17 cellular contexts compared by ENCODE assay signal in genomic region chr1:3457910-3458621, GRCh38. TPM values are rescaled to one million over a fixed set of nuclear protein-coding genes. Genes with fewer than 3 reads are reported as not detected.
DNase-seq lines count a peak whose midpoint lies in the region; ATAC-seq and TF ChIP-seq lines count a peak whose summit lies in the region.
"Had no signal": no experiment of that assay in that cellular context is flagged by ENCODE, and none has a peak within 500 bp of the region (broad histone marks: within the 10 kb centered on the region; RNA-seq: fewer than 3 reads in every experiment).

No MANE protein-coding gene starts in this region.

- H3K36me3 ChIP-seq in mesodermal cell (ENCODE audit: control insufficient read depth, insufficient read depth, low read length) = no peaks in the 10 kb centered on the region
- peaks cover 0 to under 1% (median 0%) of the 10 kb centered on the region in 4 donors for H3K36me3 ChIP-seq in stomach

- H3K4me1 ChIP-seq in mesodermal cell (ENCODE audit: control insufficient read depth, insufficient read depth, low read length, poor library complexity, severe bottlenecking) (peaks cover 37% of the 10 kb centered on the region), stomach (peaks cover 62 to 88% (median 81%) of the 10 kb centered on the region in 4 donors)

- H3K27me3 ChIP-seq in stomach = peaks cover 4 to 38% (median 19%) of the 10 kb centered on the region in 3 donors

- no peaks in the 10 kb centered on the region for H3K9me3 Mint-ChIP-seq in natural killer cell
- H3K9me3 Mint-ChIP-seq: activated CD4-positive, alpha-beta T cell treated with anti-CD3 and anti-CD28 coated beads, Interleukin-2, amount 10 ng/mL, durations not matched to agents 24 days and 14 days had no signal

- no peak for TF ChIP-seq CTCF in stomach (IDR thresholded peaks at IDR 0.05)
- TF ChIP-seq CTCF in natural killer cell (IDR thresholded peaks at IDR 0.05) = no peak

- no peak overlapping the region for H3K27ac Mint-ChIP-seq in natural killer cell
- H3K27ac Mint-ChIP-seq: activated CD4-positive, alpha-beta T cell treated with anti-CD3 and anti-CD28 coated beads, Interleukin-2, amount 10 ng/mL, durations not matched to agents 24 days and 14 days; progenitor cell of endocrine pancreas had no signal

- no peak for TF ChIP-seq POLR2A in stomach (IDR thresholded peaks at IDR 0.05)

- H3K27ac ChIP-seq in mesodermal cell (ENCODE audit: low read depth, low read length, severe bottlenecking) = peak overlapping the region; percentile 53
- peak overlapping the region; percentile 75 to 93 (median 92) for H3K27ac ChIP-seq in stomach

- H3K4me3 ChIP-seq in mesodermal cell (ENCODE audit: extremely low read depth, insufficient read depth, low read length, poor library complexity, severe bottlenecking) (no peak overlapping the region), stomach (no peak overlapping the region)

- H3K36me3 Mint-ChIP-seq in natural killer cell = no peaks in the 10 kb centered on the region

- intact Hi-C loops in stomach (cut with DNase I; ENCODE audit: low total_unique reads) (no loop called here), natural killer cell (cut with micrococcal nuclease) (no loop called here)

- ATAC-seq in HG03342 (IDR thresholded peaks at IDR 0.05; ENCODE audit: unreplicated experiment) = no peak
- no peak for ATAC-seq in natural killer cell
- ATAC-seq in HG02938 (IDR thresholded peaks at IDR 0.05; ENCODE audit: unreplicated experiment) = no peak

- no peaks in the 10 kb centered on the region for H3K4me1 Mint-ChIP-seq in natural killer cell
- H3K4me1 Mint-ChIP-seq: activated CD4-positive, alpha-beta T cell treated with anti-CD3 and anti-CD28 coated beads, Interleukin-2, amount 10 ng/mL, durations not matched to agents 24 days and 14 days had no signal

- peaks cover 0 to 2% of the 10 kb centered on the region in 2 donors for H3K27me3 Mint-ChIP-seq in natural killer cell (ENCODE audit: low read depth in 2 of 2)
- H3K27me3 Mint-ChIP-seq: progenitor cell of endocrine pancreas had no signal

- H3K4me3 Mint-ChIP-seq in natural killer cell = no peak overlapping the region
- H3K4me3 Mint-ChIP-seq: activated CD4-positive, alpha-beta T cell treated with anti-CD3 and anti-CD28 coated beads, Interleukin-2, amount 10 ng/mL, durations not matched to agents 24 days and 14 days had no signal

- WGBS in mesodermal cell (ENCODE audit: insufficient coverage in 2 of 2), 2 experiments = 80 to 84% methylated on average over 12 of the region's 14 CpGs
- WGBS in stomach, 5 donors = 30 to 43% (median 35%) methylated on average over 7 to 14 of the region's 14 CpGs

- no peaks in the 10 kb centered on the region for H3K9me3 ChIP-seq in mesodermal cell (ENCODE audit: control insufficient read depth, low read length)
- H3K9me3 ChIP-seq in stomach = no peaks in the 10 kb centered on the region

- no peak for TF ChIP-seq EP300 in stomach (IDR thresholded peaks at IDR 0.05)

- DNase-seq in NCI-H2196 treated with DMSO at 0.1 percent for 48 hours (lab: John Stamatoyannopoulos, UW; ENCODE audit: unreplicated experiment) (peak; percentile 35), dermis blood vessel endothelial cell (peak; percentile 12), stomach (peak; percentile 58), natural killer cell (no peak), NCI-H226 (no peak)
- DNase-seq: activated CD4-positive, alpha-beta T cell treated with anti-CD3 and anti-CD28 coated beads, Interleukin-2, amount 10 ng/mL, durations not matched to agents 24 days and 14 days; activated T-cell treated with anti-CD3 and anti-CD28 coated beads, Interleukin-2, amount 50 U/mL, for 48 hours; cortex of kidney; NCI-H1105 treated with DMSO at 0.1 percent for 48 hours; NCI-H524 treated with DMSO at 0.1 percent for 48 hours; stimulated activated CD4-positive, alpha-beta T cell treated with anti-CD3 and anti-CD28 coated beads, Interleukin-1b, Interleukin-23, amount 100 ng/mL, for 48 hours; stimulated activated CD8-positive, alpha-beta memory T cell treated with anti-CD3 and anti-CD28 coated beads, Interleukin-4, amount 100 ng/mL, for 48 hours had no signal

RNA-seq across cellular contexts. Expression of gene ARHGEF16, which starts 3.6 kb away (rescaled TPM):
- 0.51 TPM in 2 replicates for total RNA-seq in dermis blood vessel endothelial cell
- polyA plus RNA-seq in mesodermal cell (2013, experiment 1 of 2) = 6.9 TPM
- 6.5 TPM for polyA plus RNA-seq in mesodermal cell (2013, experiment 2 of 2)
- total RNA-seq in stomach = 100 to 1,000 TPM in 2 of 5 donors, 10 to 100 TPM in 3; 16.9 to 149 (median 51.0) TPM
- 10 to 100 TPM; 14.6 to 28.4 (median 23.1) TPM for polyA plus RNA-seq in stomach
- not detected for total RNA-seq in natural killer cell
- total RNA-seq: activated CD4-positive, alpha-beta T cell treated with anti-CD3 and anti-CD28 coated beads, Interleukin-2, amount 10 ng/mL, durations not matched to agents 24 days and 14 days; T-helper 1 cell treated with Interleukin-12 subunit alpha and Interleukin-12 subunit beta and Interleukin-4 antibody, amounts not matched to agents 30 ng/mL and 1 ng/mL, for 36 hours had no signal

Comparison
In these comparisons a context has a peak if more than half of its experiments do, and no peak if none do; other contexts are left out.
1. DNase-seq: peak in NCI-H2196 treated with DMSO at 0.1 percent for 48 hours (single experiment), dermis blood vessel endothelial cell (single experiment) and stomach (single experiment); none in natural killer cell (single experiment) and NCI-H226 (single experiment).
2. RNA of gene ARHGEF16, which starts 3.6 kb away (total RNA-seq): 16.9 to 149 TPM in stomach; 0.51 TPM in dermis blood vessel endothelial cell and not detected in natural killer cell; every median in the first group is over 10 times any median in the second.